Comparison of ENCODE assay signal across 1 cellular context in the genomic region with DNA sequence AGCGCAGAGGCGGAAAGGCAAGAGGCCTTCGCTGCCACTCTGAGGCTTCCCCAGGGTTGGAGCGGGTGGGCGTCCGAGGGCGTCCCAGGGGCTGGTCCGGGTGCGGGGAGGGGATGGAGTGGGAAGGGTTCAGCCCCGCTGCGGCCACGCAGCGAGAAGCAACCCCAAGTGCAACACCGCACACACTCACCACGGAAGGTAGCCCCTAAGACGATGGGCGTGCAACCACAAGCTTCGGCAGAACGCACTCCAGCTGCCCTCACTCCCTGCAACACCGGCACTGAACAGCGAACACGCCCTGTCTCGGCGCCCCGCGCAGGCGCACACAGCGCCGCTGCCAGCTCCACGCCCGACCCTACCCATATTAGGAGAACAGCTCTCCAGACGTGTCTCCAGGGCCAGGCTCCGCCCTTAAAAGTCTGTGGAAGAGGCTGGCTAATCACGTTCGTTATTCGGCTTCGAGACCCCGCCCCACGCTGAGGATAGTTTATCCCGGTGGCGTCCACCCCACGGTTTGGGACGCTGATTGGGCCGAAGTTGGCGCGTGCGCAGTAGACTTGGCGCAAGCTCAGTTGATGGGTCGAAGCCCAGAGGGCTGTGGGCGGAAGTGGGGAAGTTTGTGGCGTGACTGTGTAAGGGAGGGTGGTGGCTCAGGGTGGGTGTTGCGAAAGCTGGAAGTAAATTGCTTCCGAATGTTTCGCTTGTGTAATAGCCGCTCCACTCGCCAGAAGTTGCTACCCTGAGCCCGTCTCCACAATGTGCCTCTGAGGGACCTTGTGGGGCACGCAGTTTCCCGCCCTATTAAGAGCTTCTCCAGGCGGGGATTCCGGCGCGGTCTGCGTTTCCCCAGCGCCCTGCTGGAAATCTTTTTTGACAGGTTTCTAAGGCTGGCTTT.
TF ChIP-seq lines count a peak whose summit lies in the region.

A gene (minus strand): TSS at position 300 of the 895 bp plus-strand sequence. CDS start 343 bp downstream, outside the sequence.

TF ChIP-seq in HepG2, 621 proteins besides CTCF, POLR2A, EP300 and RAD21 (continued from another document and continues in another):
- TF ChIP-seq, protein P1, sequence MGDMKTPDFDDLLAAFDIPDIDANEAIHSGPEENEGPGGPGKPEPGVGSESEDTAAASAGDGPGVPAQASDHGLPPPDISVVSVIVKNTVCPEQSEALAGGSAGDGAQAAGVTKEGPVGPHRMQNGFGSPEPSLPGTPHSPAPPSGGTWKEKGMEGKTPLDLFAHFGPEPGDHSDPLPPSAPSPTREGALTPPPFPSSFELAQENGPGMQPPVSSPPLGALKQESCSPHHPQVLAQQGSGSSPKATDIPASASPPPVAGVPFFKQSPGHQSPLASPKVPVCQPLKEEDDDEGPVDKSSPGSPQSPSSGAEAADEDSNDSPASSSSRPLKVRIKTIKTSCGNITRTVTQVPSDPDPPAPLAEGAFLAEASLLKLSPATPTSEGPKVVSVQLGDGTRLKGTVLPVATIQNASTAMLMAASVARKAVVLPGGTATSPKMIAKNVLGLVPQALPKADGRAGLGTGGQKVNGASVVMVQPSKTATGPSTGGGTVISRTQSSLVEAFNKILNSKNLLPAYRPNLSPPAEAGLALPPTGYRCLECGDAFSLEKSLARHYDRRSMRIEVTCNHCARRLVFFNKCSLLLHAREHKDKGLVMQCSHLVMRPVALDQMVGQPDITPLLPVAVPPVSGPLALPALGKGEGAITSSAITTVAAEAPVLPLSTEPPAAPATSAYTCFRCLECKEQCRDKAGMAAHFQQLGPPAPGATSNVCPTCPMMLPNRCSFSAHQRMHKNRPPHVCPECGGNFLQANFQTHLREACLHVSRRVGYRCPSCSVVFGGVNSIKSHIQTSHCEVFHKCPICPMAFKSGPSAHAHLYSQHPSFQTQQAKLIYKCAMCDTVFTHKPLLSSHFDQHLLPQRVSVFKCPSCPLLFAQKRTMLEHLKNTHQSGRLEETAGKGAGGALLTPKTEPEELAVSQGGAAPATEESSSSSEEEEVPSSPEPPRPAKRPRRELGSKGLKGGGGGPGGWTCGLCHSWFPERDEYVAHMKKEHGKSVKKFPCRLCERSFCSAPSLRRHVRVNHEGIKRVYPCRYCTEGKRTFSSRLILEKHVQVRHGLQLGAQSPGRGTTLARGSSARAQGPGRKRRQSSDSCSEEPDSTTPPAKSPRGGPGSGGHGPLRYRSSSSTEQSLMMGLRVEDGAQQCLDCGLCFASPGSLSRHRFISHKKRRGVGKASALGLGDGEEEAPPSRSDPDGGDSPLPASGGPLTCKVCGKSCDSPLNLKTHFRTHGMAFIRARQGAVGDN (CRISPR knock-in tag; IDR thresholded peaks at IDR 0.05), result peak; percentile 92
- TF ChIP-seq ZNF879 (CRISPR knock-in tag; IDR thresholded peaks at IDR 0.05) (no peak), ZNF737 (CRISPR knock-in tag; IDR thresholded peaks at IDR 0.05; ENCODE audit: borderline replicate concordance) (no peak), HNRNPH1 (optimal IDR thresholded peaks at IDR 0.05; ENCODE audit: low read depth, low read length) (no peak), ZBTB20 (CRISPR knock-in tag; IDR thresholded peaks at IDR 0.05; ENCODE audit: borderline replicate concordance, low read depth) (no peak), SUZ12 (IDR thresholded peaks at IDR 0.05; ENCODE audit: low read depth, low read length) (no peak), FOXM1 (CRISPR knock-in tag; IDR thresholded peaks at IDR 0.05) (no peak), FOXA1 (IDR thresholded peaks at IDR 0.05) (no peak), FOXA1 (CRISPR knock-in tag; IDR thresholded peaks at IDR 0.05) (no peak), SMYD3 (CRISPR knock-in tag; IDR thresholded peaks at IDR 0.05) (no peak), SPEN (CRISPR knock-in tag; IDR thresholded peaks at IDR 0.05; ENCODE audit: low read depth) (peak; percentile 65), SNRNP70 (IDR thresholded peaks at IDR 0.05; ENCODE audit: low read depth, low read length) (no peak), ZNF207 (IDR thresholded peaks at IDR 0.05; ENCODE audit: borderline replicate concordance) (no peak), ZC3H4 (CRISPR knock-in tag; IDR thresholded peaks at IDR 0.05; ENCODE audit: borderline replicate concordance) (no peak), PHF5A (CRISPR knock-in tag; IDR thresholded peaks at IDR 0.05; ENCODE audit: low read depth, unreplicated experiment) (no peak), ZKSCAN8 (CRISPR knock-in tag; IDR thresholded peaks at IDR 0.05; ENCODE audit: borderline replicate concordance) (no peak), NR3C1 (CRISPR knock-in tag; IDR thresholded peaks at IDR 0.05) (no peak), TMF1 (CRISPR knock-in tag; IDR thresholded peaks at IDR 0.05; ENCODE audit: low read depth) (no peak), NFIB (CRISPR knock-in tag; IDR thresholded peaks at IDR 0.05; ENCODE audit: borderline replicate concordance) (no peak)
- TF ChIP-seq, protein P2, sequence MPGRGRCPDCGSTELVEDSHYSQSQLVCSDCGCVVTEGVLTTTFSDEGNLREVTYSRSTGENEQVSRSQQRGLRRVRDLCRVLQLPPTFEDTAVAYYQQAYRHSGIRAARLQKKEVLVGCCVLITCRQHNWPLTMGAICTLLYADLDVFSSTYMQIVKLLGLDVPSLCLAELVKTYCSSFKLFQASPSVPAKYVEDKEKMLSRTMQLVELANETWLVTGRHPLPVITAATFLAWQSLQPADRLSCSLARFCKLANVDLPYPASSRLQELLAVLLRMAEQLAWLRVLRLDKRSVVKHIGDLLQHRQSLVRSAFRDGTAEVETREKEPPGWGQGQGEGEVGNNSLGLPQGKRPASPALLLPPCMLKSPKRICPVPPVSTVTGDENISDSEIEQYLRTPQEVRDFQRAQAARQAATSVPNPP (CRISPR knock-in tag; IDR thresholded peaks at IDR 0.05), result no peak
- TF ChIP-seq, protein P3, sequence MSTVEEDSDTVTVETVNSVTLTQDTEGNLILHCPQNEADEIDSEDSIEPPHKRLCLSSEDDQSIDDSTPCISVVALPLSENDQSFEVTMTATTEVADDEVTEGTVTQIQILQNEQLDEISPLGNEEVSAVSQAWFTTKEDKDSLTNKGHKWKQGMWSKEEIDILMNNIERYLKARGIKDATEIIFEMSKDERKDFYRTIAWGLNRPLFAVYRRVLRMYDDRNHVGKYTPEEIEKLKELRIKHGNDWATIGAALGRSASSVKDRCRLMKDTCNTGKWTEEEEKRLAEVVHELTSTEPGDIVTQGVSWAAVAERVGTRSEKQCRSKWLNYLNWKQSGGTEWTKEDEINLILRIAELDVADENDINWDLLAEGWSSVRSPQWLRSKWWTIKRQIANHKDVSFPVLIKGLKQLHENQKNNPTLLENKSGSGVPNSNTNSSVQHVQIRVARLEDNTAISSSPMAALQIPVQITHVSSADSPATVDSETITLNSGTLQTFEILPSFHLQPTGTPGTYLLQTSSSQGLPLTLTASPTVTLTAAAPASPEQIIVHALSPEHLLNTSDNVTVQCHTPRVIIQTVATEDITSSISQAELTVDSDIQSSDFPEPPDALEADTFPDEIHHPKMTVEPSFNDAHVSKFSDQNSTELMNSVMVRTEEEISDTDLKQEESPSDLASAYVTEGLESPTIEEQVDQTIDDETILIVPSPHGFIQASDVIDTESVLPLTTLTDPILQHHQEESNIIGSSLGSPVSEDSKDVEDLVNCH (CRISPR knock-in tag; IDR thresholded peaks at IDR 0.05), result no peak
- TF ChIP-seq, protein P4, sequence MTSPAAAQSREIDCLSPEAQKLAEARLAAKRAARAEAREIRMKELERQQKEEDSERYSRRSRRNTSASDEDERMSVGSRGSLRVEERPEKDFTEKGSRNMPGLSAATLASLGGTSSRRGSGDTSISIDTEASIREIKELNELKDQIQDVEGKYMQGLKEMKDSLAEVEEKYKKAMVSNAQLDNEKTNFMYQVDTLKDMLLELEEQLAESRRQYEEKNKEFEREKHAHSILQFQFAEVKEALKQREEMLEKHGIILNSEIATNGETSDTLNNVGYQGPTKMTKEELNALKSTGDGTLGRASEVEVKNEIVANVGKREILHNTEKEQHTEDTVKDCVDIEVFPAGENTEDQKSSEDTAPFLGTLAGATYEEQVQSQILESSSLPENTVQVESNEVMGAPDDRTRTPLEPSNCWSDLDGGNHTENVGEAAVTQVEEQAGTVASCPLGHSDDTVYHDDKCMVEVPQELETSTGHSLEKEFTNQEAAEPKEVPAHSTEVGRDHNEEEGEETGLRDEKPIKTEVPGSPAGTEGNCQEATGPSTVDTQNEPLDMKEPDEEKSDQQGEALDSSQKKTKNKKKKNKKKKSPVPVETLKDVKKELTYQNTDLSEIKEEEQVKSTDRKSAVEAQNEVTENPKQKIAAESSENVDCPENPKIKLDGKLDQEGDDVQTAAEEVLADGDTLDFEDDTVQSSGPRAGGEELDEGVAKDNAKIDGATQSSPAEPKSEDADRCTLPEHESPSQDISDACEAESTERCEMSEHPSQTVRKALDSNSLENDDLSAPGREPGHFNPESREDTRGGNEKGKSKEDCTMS (CRISPR knock-in tag; conservative IDR thresholded peaks at IDR 0.05), result no peak
- TF ChIP-seq, protein P5, sequence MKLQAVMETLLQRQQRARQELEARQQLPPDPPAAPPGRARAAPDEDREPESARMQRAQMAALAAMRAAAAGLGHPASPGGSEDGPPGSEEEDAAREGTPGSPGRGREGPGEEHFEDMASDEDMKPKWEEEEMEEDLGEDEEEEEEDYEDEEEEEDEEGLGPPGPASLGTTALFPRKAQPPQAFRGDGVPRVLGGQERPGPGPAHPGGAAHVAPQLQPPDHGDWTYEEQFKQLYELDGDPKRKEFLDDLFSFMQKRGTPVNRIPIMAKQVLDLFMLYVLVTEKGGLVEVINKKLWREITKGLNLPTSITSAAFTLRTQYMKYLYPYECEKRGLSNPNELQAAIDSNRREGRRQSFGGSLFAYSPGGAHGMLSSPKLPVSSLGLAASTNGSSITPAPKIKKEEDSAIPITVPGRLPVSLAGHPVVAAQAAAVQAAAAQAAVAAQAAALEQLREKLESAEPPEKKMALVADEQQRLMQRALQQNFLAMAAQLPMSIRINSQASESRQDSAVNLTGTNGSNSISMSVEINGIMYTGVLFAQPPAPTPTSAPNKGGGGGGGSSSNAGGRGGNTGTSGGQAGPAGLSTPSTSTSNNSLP (IDR thresholded peaks at IDR 0.05; ENCODE audit: low read depth, low read length), result no peak
- TF ChIP-seq, protein P6, sequence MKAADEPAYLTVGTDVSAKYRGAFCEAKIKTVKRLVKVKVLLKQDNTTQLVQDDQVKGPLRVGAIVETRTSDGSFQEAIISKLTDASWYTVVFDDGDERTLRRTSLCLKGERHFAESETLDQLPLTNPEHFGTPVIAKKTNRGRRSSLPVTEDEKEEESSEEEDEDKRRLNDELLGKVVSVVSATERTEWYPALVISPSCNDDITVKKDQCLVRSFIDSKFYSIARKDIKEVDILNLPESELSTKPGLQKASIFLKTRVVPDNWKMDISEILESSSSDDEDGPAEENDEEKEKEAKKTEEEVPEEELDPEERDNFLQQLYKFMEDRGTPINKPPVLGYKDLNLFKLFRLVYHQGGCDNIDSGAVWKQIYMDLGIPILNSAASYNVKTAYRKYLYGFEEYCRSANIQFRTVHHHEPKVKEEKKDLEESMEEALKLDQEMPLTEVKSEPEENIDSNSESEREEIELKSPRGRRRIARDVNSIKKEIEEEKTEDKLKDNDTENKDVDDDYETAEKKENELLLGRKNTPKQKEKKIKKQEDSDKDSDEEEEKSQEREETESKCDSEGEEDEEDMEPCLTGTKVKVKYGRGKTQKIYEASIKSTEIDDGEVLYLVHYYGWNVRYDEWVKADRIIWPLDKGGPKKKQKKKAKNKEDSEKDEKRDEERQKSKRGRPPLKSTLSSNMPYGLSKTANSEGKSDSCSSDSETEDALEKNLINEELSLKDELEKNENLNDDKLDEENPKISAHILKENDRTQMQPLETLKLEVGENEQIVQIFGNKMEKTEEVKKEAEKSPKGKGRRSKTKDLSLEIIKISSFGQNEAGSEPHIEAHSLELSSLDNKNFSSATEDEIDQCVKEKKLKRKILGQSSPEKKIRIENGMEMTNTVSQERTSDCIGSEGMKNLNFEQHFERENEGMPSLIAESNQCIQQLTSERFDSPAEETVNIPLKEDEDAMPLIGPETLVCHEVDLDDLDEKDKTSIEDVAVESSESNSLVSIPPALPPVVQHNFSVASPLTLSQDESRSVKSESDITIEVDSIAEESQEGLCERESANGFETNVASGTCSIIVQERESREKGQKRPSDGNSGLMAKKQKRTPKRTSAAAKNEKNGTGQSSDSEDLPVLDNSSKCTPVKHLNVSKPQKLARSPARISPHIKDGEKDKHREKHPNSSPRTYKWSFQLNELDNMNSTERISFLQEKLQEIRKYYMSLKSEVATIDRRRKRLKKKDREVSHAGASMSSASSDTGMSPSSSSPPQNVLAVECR (CRISPR knock-in tag; IDR thresholded peaks at IDR 0.05; ENCODE audit: borderline replicate concordance), result peak; percentile 96
- TF ChIP-seq, protein P7, sequence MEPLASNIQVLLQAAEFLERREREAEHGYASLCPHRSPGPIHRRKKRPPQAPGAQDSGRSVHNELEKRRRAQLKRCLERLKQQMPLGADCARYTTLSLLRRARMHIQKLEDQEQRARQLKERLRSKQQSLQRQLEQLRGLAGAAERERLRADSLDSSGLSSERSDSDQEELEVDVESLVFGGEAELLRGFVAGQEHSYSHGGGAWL (CRISPR knock-in tag; IDR thresholded peaks at IDR 0.05), result 0 out of 2 replicates have a peak, but pooled peaks have one; percentile 42
- TF ChIP-seq, protein P8, sequence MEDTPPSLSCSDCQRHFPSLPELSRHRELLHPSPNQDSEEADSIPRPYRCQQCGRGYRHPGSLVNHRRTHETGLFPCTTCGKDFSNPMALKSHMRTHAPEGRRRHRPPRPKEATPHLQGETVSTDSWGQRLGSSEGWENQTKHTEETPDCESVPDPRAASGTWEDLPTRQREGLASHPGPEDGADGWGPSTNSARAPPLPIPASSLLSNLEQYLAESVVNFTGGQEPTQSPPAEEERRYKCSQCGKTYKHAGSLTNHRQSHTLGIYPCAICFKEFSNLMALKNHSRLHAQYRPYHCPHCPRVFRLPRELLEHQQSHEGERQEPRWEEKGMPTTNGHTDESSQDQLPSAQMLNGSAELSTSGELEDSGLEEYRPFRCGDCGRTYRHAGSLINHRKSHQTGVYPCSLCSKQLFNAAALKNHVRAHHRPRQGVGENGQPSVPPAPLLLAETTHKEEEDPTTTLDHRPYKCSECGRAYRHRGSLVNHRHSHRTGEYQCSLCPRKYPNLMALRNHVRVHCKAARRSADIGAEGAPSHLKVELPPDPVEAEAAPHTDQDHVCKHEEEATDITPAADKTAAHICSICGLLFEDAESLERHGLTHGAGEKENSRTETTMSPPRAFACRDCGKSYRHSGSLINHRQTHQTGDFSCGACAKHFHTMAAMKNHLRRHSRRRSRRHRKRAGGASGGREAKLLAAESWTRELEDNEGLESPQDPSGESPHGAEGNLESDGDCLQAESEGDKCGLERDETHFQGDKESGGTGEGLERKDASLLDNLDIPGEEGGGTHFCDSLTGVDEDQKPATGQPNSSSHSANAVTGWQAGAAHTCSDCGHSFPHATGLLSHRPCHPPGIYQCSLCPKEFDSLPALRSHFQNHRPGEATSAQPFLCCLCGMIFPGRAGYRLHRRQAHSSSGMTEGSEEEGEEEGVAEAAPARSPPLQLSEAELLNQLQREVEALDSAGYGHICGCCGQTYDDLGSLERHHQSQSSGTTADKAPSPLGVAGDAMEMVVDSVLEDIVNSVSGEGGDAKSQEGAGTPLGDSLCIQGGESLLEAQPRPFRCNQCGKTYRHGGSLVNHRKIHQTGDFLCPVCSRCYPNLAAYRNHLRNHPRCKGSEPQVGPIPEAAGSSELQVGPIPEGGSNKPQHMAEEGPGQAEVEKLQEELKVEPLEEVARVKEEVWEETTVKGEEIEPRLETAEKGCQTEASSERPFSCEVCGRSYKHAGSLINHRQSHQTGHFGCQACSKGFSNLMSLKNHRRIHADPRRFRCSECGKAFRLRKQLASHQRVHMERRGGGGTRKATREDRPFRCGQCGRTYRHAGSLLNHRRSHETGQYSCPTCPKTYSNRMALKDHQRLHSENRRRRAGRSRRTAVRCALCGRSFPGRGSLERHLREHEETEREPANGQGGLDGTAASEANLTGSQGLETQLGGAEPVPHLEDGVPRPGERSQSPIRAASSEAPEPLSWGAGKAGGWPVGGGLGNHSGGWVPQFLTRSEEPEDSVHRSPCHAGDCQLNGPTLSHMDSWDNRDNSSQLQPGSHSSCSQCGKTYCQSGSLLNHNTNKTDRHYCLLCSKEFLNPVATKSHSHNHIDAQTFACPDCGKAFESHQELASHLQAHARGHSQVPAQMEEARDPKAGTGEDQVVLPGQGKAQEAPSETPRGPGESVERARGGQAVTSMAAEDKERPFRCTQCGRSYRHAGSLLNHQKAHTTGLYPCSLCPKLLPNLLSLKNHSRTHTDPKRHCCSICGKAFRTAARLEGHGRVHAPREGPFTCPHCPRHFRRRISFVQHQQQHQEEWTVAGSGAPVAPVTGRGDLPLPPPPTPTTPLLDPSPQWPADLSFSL (CRISPR knock-in tag; IDR thresholded peaks at IDR 0.05), result no peak
